In the genomic region with DNA sequence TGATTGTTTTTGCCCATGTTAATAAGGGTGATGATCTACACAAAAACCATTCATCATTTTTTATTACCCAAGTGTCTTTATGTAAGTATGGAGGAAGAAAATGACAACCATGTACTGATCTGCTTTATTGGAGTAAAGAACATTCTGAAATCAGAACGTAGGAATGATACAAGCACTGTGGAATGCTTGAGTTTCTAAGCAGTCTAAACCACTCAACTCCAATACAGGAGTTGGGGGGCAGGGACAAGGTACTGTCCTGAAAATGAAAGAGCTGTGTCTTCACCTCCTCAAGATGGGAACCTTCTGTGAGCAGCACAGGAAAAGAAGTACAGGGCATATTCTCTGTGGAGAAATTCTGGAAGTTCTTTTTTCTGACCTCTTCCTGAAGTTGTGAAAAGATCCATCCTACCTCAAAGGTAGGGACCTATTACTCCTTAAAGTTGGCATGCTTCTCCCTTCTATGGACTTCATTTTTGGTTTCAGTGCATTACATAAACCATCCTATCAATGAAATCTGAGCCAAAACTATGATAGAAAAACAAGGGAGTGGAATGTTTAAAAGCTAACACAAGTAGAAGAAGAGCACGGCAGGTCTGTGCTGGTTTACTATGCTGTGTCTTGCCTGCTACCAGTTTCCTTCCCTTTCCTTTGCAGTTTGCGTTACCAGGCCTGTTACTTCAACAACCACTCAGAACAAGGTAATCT, we compare ENCODE assay signal across 18 cellular contexts.
DNase-seq lines count a peak whose midpoint lies in the region; ATAC-seq and TF ChIP-seq lines count a peak whose summit lies in the region.
"Had no signal": no experiment of that assay in that cellular context is flagged by ENCODE, and none has a peak within 500 bp of the region (broad histone marks: within the 10 kb centered on the region; RNA-seq: fewer than 3 reads in every experiment).

No MANE protein-coding gene starts in this region.

- H3K4me1 ChIP-seq in PC-3 (ENCODE audit: insufficient read depth, low read length) (peaks cover 34% of the 10 kb centered on the region), lower lobe of right lung (no peaks in the 10 kb centered on the region)

- peaks cover 3% of the 10 kb centered on the region for H3F3A ChIP-seq in PC-3 (ENCODE audit: low read length, unreplicated experiment)

- H3K9me3 ChIP-seq in PC-3 (ENCODE audit: low read length) (no peaks in the 10 kb centered on the region), lower lobe of right lung (no peaks in the 10 kb centered on the region)
- H3K9me3 ChIP-seq: left ventricle myocardium inferior, pancreas had no signal

- no peak overlapping the region for H3K9ac ChIP-seq in PC-3 (ENCODE audit: low read length)

- POLR2A ChIA-PET in PC-3 (lab: Charles Lee; ENCODE audit: unreplicated experiment) = interaction anchor here (0.5 kb wide), 1 partner anchor 186 kb away, joined by 3 read pairs; no protein-coding TSS in a partner anchor

- no TSS peak for BruUV-seq in PC-3 (replicated peaks; lab: Mats Ljungman, UMichigan)

- H3K27me3 ChIP-seq in PC-3 (ENCODE audit: low read length) (no peaks in the 10 kb centered on the region), lower lobe of right lung (ENCODE audit: low read depth) (no peaks in the 10 kb centered on the region)
- H3K27me3 ChIP-seq: pancreas had no signal

- H2AFZ ChIP-seq in PC-3 (ENCODE audit: low read length) = no peak overlapping the region

- no peak for ATAC-seq in PC-3
- ATAC-seq in lower lobe of right lung = peak; percentile 67 to 76
- no peak for ATAC-seq in GM19463 (IDR thresholded peaks at IDR 0.05; ENCODE audit: unreplicated experiment)
- ATAC-seq: activated T-cell treated with anti-CD3 and anti-CD28 coated beads, Interleukin-2, amount 50 U/mL, for 4 hours had no signal

- no peak overlapping the region for H3K4me3 ChIP-seq in PC-3 (ENCODE audit: low read length)
- H3K4me3 ChIP-seq in epithelial cell of esophagus (ENCODE audit: low read length) = no peak overlapping the region
- no peak overlapping the region for H3K4me3 ChIP-seq in lower lobe of right lung
- H3K4me3 ChIP-seq: left ventricle myocardium inferior, pancreas had no signal

- H3K9me2 ChIP-seq in PC-3 (replicated peaks; ENCODE audit: low read length) = no peaks in the 10 kb centered on the region

- DNase-seq in AG20443 (ENCODE audit: low spot score) (peak; percentile 22), PC-3 (peak; percentile 42), epithelial cell of esophagus (ENCODE audit: low read depth) (peak; percentile 66), lower lobe of right lung (no peak), NCI-H526 (lab: John Stamatoyannopoulos, UW) (no peak), NOMO-1 (lab: John Stamatoyannopoulos, UW; ENCODE audit: unreplicated experiment in 2 of 2) (no peak)
- no peak for DNase-seq in activated CD8-positive, alpha-beta memory T cell treated with anti-CD3 and anti-CD28 coated beads, Interleukin-2, amount 50 U/mL, for 4 hours
- DNase-seq: activated T-cell treated with anti-CD3 and anti-CD28 coated beads, Interleukin-2, amount 50 U/mL, for 4 hours; central memory CD4-positive, alpha-beta T cell; effector CD8-positive, alpha-beta T cell; left ventricle myocardium inferior; NCI-H187; NCI-H446; pancreas; small intestine; stimulated activated CD4-positive, alpha-beta T cell treated with anti-CD3 and anti-CD28 coated beads, Interleukin-4, amount 100 ng/mL, for 4 hours; stimulated activated CD8-positive, alpha-beta memory T cell treated with anti-CD3 and anti-CD28 coated beads, Interleukin-4, amount 100 ng/mL, for 48 hours had no signal

- H3K36me3 ChIP-seq in PC-3 (ENCODE audit: low read depth, low read length) = no peaks in the 10 kb centered on the region
- H3K36me3 ChIP-seq in lower lobe of right lung = no peaks in the 10 kb centered on the region
- H3K36me3 ChIP-seq: left ventricle myocardium inferior, pancreas had no signal

- TF ChIP-seq CTCF in PC-3 (conservative IDR thresholded peaks at IDR 0.05; ENCODE audit: low read depth, low read length) (no peak), epithelial cell of esophagus (IDR thresholded peaks at IDR 0.05; ENCODE audit: insufficient read depth, low read depth, low read length, missing control alignments) (no peak), lower lobe of right lung (IDR thresholded peaks at IDR 0.05) (no peak)

- H3K4me2 ChIP-seq in PC-3 (ENCODE audit: low read length) = 0 out of 2 replicates have a peak overlapping the region, but pooled peaks have one; percentile 3

- H4K20me1 ChIP-seq in PC-3 (ENCODE audit: low read length) = no peaks in the 10 kb centered on the region

- intact Hi-C loops in PC-3 (cut with micrococcal nuclease) = no loop called here
- intact Hi-C loops in lower lobe of right lung (cut with DNase I) = no loop called here

- CTCF ChIA-PET in PC-3 (lab: Charles Lee) = no interaction called here

- H3K79me2 ChIP-seq in PC-3 (ENCODE audit: low read length) = no peaks in the 10 kb centered on the region

- no peak overlapping the region for H3K27ac ChIP-seq in PC-3 (ENCODE audit: low read length)
- H3K27ac ChIP-seq in lower lobe of right lung = peak overlapping the region; percentile 22
- H3K27ac ChIP-seq: left ventricle myocardium inferior, pancreas had no signal

Comparison
In these comparisons a context has a peak if more than half of its experiments do, and no peak if none do; other contexts are left out.
1. DNase-seq: peak in AG20443 (single experiment), PC-3 (single experiment) and epithelial cell of esophagus (single experiment); none in lower lobe of right lung (single experiment), activated CD8-positive, alpha-beta memory T cell treated with anti-CD3 and anti-CD28 coated beads, Interleukin-2, amount 50 U/mL, for 4 hours (single experiment), NCI-H526 (0 of 2) and NOMO-1 (0 of 2).
2. ATAC-seq: peak in lower lobe of right lung (2 of 2); none in PC-3 (single experiment) and GM19463 (single experiment).